Comparison of ENCODE assay signal across 9 cellular contexts in the genomic region with DNA sequence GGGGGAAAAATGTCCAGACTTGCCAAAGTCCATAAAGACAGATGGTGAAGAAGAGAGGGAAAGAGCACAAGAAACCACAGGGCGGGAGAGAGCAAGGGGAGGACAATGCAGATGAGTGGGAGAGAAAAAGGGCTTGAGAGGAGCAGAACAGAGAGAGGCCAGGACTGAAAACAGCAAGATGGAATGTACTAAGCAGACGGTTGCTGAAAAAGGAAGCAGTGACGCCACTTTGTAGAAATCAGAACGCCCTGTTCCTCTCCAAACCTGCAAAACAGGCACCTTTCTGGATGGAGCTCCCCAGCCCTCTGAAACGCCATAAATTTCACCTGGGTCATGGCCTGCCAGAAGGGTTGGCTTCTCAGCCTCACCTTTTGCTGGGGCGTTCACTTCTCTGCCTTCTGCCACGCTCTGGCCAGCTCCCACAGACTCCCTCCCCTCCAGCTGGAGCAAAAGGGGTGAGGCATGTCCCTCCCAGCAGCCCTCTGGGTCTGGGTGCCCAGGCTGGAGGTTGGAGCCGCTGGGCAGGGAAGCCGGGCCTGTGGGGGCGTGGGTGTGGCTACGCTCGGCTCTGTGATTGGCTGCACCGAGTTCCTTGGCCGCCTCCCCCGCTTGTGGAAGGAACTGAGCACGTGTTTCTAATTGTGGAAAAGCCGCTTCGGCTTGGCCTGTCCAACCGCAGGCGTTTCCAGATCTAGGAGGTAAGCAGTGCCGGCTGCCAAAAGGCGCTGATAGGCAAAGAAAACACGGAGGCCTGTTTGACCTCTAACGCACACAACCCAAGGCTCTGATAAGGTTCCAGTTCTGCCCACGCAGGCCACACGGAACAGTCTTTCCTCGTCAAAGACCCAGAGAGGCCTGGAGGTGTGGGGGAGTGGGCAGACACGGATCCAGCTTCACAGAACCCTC. TPM values are rescaled to one million over a fixed set of nuclear protein-coding genes. Genes with fewer than 3 reads are reported as not detected.
DNase-seq lines count a peak whose midpoint lies in the region; ATAC-seq, FAIRE-seq and TF ChIP-seq lines count a peak whose summit lies in the region.
"Had no signal": no experiment of that assay in that cellular context is flagged by ENCODE, and none has a peak within 500 bp of the region (broad histone marks: within the 10 kb centered on the region; RNA-seq: fewer than 3 reads in every experiment).

No MANE protein-coding gene starts in this region.

- peaks cover 24 to 31% (median 28%) of the 10 kb centered on the region in 3 donors for H3K4me1 Mint-ChIP-seq in T-cell

- H3K27ac Mint-ChIP-seq in T-cell, result peak overlapping the region; percentile 29 to 75

- POLR2A ChIA-PET in HEK293T (lab: Yijun Ruan, JAX), result no interaction called here
- POLR2A ChIA-PET in T-cell (lab: Charles Lee), result no interaction called here

- CTCF ChIA-PET in HEK293T (lab: Yijun Ruan, JAX) (interaction anchor here (0.6 to 1.4 kb wide), 2 partner anchors 10 to 33 kb away, joined by 3 to 6 read pairs; no protein-coding TSS in a partner anchor), T-cell (lab: Charles Lee) (no interaction called here)

- H3K27ac ChIP-seq in foreskin keratinocyte, result peak overlapping the region; percentile 48

- peak overlapping the region in 2 of 3 donors; percentile 19 to 60 for H3K4me3 Mint-ChIP-seq in T-cell

- FAIRE-seq in H54 (lab: Jason Lieb, UNC), result no peak

- no peak for TF ChIP-seq POLR2A in H54 (IDR thresholded peaks at IDR 0.05; ENCODE audit: low read depth, low read length)

- peaks cover 19% of the 10 kb centered on the region for H3K4me1 ChIP-seq in foreskin keratinocyte

- intact Hi-C loops in posterior cingulate gyrus (cut with DNase I), result no loop called here

- DNase-seq in HEK293T (ENCODE audit: extremely low spot score), result peak; percentile 56
- peak in 4 of 34 experiments; percentile 5 to 19 (median 11) for DNase-seq in T-cell
- DNase-seq in foreskin keratinocyte, result peak in 1 of 2 donors; percentile 81
- DNase-seq in posterior cingulate gyrus, result peak; percentile 35 to 95 (median 60)
- DNase-seq in H54 (ENCODE audit: insufficient read length, low spot score), result no peak
- no peak for DNase-seq in T1000 (lab: John Stamatoyannopoulos, UW)
- no peak for DNase-seq in D341Med (ENCODE audit: low spot score)
- DNase-seq in DMS114 treated with DMSO at 0.1 percent for 48 hours (lab: John Stamatoyannopoulos, UW; ENCODE audit: unreplicated experiment), result no peak

- H3K27me3 ChIP-seq in foreskin keratinocyte, result no peaks in the 10 kb centered on the region

- H3K9me3 Mint-ChIP-seq in T-cell, result no peaks in the 10 kb centered on the region

- no peak for TF ChIP-seq CTCF in foreskin keratinocyte (conservative IDR thresholded peaks at IDR 0.05)

- no peaks in the 10 kb centered on the region for H3K36me3 Mint-ChIP-seq in T-cell

- H3K27me3 Mint-ChIP-seq in T-cell, result peaks cover 4 to 11% of the 10 kb centered on the region in 2 donors

- ATAC-seq in T-cell (replicated peaks in 1 of 4), result peak in 3 of 4 experiments; percentile 24 to 43 (median 40)
- ATAC-seq in foreskin keratinocyte, result peak; percentile 77

TF ChIP-seq in HEK293T, 16 proteins besides CTCF, POLR2A, EP300 and RAD21:
- TF ChIP-seq FOXK2 (IDR thresholded peaks at IDR 0.05) (no peak), SUZ12 (IDR thresholded peaks at IDR 0.05) (no peak), SP1 (IDR thresholded peaks at IDR 0.05) (no peak), FOXM1 (IDR thresholded peaks at IDR 0.05; ENCODE audit: borderline replicate concordance) (no peak), L3MBTL2 (conservative IDR thresholded peaks at IDR 0.05) (peak; percentile 80), FOXA1 (IDR thresholded peaks at IDR 0.05) (no peak), ARNT (IDR thresholded peaks at IDR 0.05) (no peak), LEF1 (IDR thresholded peaks at IDR 0.05; ENCODE audit: borderline replicate concordance) (no peak)

RNA-seq across cellular contexts. Expression of gene SLC7A8, which starts 29.3 kb away (rescaled TPM):
- total RNA-seq in T-cell (1 to 10 TPM in 4 of 5 donors, under 1 TPM in 1; 0.33 to 8.1 (median 5.9) TPM), foreskin keratinocyte (73.2 TPM in 2 replicates)
- 52.7 and 56.7 TPM in 2 replicates for polyA plus RNA-seq in foreskin keratinocyte

RNA-seq across cellular contexts. Expression of gene CEBPE, which starts 35.1 kb away (rescaled TPM):
- total RNA-seq in T-cell (under 1 TPM; 0.33 to 0.82 (median 0.53) TPM), foreskin keratinocyte (not detected in 2 replicates)
- not detected in 2 replicates for polyA plus RNA-seq in foreskin keratinocyte

RNA-seq across cellular contexts. Expression of gene CIROP, which starts 49.4 kb away (rescaled TPM):
- total RNA-seq in T-cell (not detected), foreskin keratinocyte (not detected in 2 replicates)
- not detected in 2 replicates for polyA plus RNA-seq in foreskin keratinocyte
- total RNA-seq: mononuclear cell had no signal

RNA-seq across cellular contexts. Expression of gene C14orf119, which starts 58.8 kb away (rescaled TPM):
- total RNA-seq in T-cell, result 10 to 100 TPM in 4 of 5 donors, 1 to 10 TPM in 1; 9.5 to 47.7 (median 43.6) TPM
- total RNA-seq in foreskin keratinocyte, result 76.7 and 80.2 TPM in 2 replicates
- polyA plus RNA-seq in foreskin keratinocyte, result 86.6 and 91.2 TPM in 2 replicates

RNA-seq across cellular contexts. Expression of gene ACIN1, which starts 59.2 kb away (rescaled TPM):
- 100 to 1,000 TPM; 277 to 326 (median 290) TPM for total RNA-seq in T-cell
- total RNA-seq in foreskin keratinocyte, result 101 and 112 TPM in 2 replicates
- 74.5 and 82.6 TPM in 2 replicates for polyA plus RNA-seq in foreskin keratinocyte

Comparison
In these comparisons a context has a peak if more than half of its experiments do, and no peak if none do; other contexts are left out.
1. DNase-seq: peak in HEK293T (single experiment) and posterior cingulate gyrus (10 of 10); none in H54 (single experiment), T1000 (single experiment), D341Med (single experiment) and DMS114 treated with DMSO at 0.1 percent for 48 hours (single experiment).